In the genomic region with DNA sequence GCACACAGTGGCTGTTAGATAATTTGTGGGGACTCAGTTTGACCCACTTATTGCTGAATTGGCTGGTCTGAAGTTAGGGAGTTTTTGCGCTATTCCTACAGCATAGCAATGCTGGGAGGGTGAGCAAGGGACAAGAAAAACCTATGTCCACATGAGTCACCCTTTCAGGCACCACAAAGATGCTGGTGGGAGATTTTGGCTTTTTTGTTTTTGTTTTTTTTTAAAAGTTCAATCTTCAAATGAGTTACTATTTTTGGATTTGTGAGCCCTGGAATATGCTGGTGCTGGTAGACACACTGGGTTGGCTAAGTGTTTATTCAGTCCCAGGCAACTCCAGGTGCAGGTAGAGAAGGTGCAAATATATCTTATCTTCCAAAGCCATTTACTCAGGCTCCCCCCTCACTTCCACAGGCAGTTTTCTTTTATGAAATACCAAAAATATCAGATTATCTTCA, we compare ENCODE assay signal across 15 cellular contexts.
A peak's percentile ranks its signal among the peaks of the same experiment; 100 is the strongest.
DNase-seq lines count a peak whose midpoint lies in the region; ATAC-seq, FAIRE-seq and TF ChIP-seq lines count a peak whose summit lies in the region.
"Had no signal": no experiment of that assay in that cellular context is flagged by ENCODE, and none has a peak within 500 bp of the region (broad histone marks: within the 10 kb centered on the region; RNA-seq: fewer than 3 reads in every experiment).

No MANE protein-coding gene starts in this region.

- H3K27me3 ChIP-seq in endocrine pancreas (ENCODE audit: control insufficient read depth, insufficient read depth, low read length) (no peaks in the 10 kb centered on the region), pancreas (no peaks in the 10 kb centered on the region)

- intact Hi-C loops in pancreas (cut with DNase I): no loop called here

- 35 to 52% methylated on average over 1 of the region's 1 CpG for WGBS in pancreas, 2 donors

- H3K4me3 ChIP-seq in endocrine pancreas (ENCODE audit: control insufficient read depth, insufficient read depth, low read length): peak overlapping the region; percentile 8
- H3K4me3 ChIP-seq in pancreas: no peak overlapping the region
- H3K4me3 ChIP-seq: lung had no signal

- H3K36me3 ChIP-seq in endocrine pancreas (ENCODE audit: control insufficient read depth, insufficient read depth, low read length) (no peaks in the 10 kb centered on the region), pancreas (no peaks in the 10 kb centered on the region)

- H3K9ac ChIP-seq in endocrine pancreas (ENCODE audit: control insufficient read depth, insufficient read depth, low read length): no peak overlapping the region

- H3K9me3 ChIP-seq in endocrine pancreas (ENCODE audit: control insufficient read depth, low read length) (no peaks in the 10 kb centered on the region), pancreas (no peaks in the 10 kb centered on the region)

- FAIRE-seq in pancreas (lab: Jason Lieb, UNC): no peak

- ATAC-seq in pancreas (peak; percentile 52 to 91 (median 82)), HG02678 (IDR thresholded peaks at IDR 0.05; ENCODE audit: unreplicated experiment) (no peak)

- DNase-seq in DMS53 (lab: John Stamatoyannopoulos, UW) (peak; percentile 34), DMS53 treated with DMSO at 0.1 percent for 48 hours (lab: John Stamatoyannopoulos, UW; ENCODE audit: unreplicated experiment) (no peak), OCI-M1 (lab: John Stamatoyannopoulos, UW) (peak; percentile 17), pancreas (peak in 1 of 6 donors; percentile 24), iPS-NIHi11 (ENCODE audit: low spot score) (no peak), NCI-H2196 (lab: John Stamatoyannopoulos, UW; ENCODE audit: unreplicated experiment) (no peak)
- DNase-seq: activated CD4-positive, alpha-beta T cell treated with anti-CD3 and anti-CD28 coated beads, Interleukin-2, amount 50 U/mL, for 1 hour; GOT3; NCI-H1694; retina; stimulated activated CD4-positive, alpha-beta T cell treated with anti-CD3 and anti-CD28 coated beads, Interleukin-2, amount 100 ng/mL, for 24 hours had no signal

- peaks cover 6% of the 10 kb centered on the region for H3K4me1 ChIP-seq in endocrine pancreas (ENCODE audit: control insufficient read depth, insufficient read depth, low read length)
- peaks cover 0 to 13% (median 12%) of the 10 kb centered on the region in 3 donors for H3K4me1 ChIP-seq in pancreas

- H3K27ac ChIP-seq in pancreas: peak overlapping the region; percentile 6 to 64 (median 38)
- H3K27ac ChIP-seq: 22Rv1 had no signal

- TF ChIP-seq CTCF in pancreas (IDR thresholded peaks at IDR 0.05): no peak

Comparison
In these comparisons a context has a peak if more than half of its experiments do, and no peak if none do; other contexts are left out.
1. DNase-seq: peak in DMS53 (single experiment) and OCI-M1 (single experiment); none in DMS53 treated with DMSO at 0.1 percent for 48 hours (single experiment), iPS-NIHi11 (single experiment) and NCI-H2196 (single experiment).